Comparison of ENCODE assay signal across 22 cellular contexts in genomic region chr7:122438492-122438891, GRCh38.
"Had no signal": no experiment of that assay in that cellular context is flagged by ENCODE, and none has a peak within 500 bp of the region (broad histone marks: within the 10 kb centered on the region; RNA-seq: fewer than 3 reads in every experiment).

No MANE protein-coding gene starts in this region.

- H3K4me1 Mint-ChIP-seq: activated B cell treated with CpG ODN at 0.5 μM for 24 hours; immature natural killer cell; stimulated activated naive CD8-positive, alpha-beta T cell treated with anti-CD3 and anti-CD28 coated beads, Interleukin-15, amount 100 ng/mL, for 72 hours had no signal

- H3K4me1 ChIP-seq: left ventricle myocardium inferior, prostate gland had no signal

- H3K9me3 ChIP-seq: adrenal gland, left ventricle myocardium inferior, prostate gland, vagina had no signal

- H2AFZ ChIP-seq: hepatocyte had no signal

- ATAC-seq: activated naive CD4-positive, alpha-beta T cell treated with anti-CD3 and anti-CD28 coated beads, Interleukin-2, amount 50 U/mL, for 72 hours; right cardiac atrium; stimulated activated naive CD8-positive, alpha-beta T cell treated with anti-CD3 and anti-CD28 coated beads, Interleukin-15, amount 100 ng/mL, for 72 hours had no signal

- H3K36me3 ChIP-seq: adrenal gland, prostate gland, vagina had no signal

- H3K36me3 Mint-ChIP-seq: activated CD4-positive, alpha-beta memory T cell treated with anti-CD3 and anti-CD28 coated beads for 36 hours; activated naive CD4-positive, alpha-beta T cell treated with anti-CD3 and anti-CD28 coated beads, Interleukin-2, amount 50 U/mL, for 72 hours; immature natural killer cell had no signal

- H3K27me3 Mint-ChIP-seq: activated B cell treated with CpG ODN at 0.5 μM for 24 hours; activated CD4-positive, alpha-beta memory T cell treated with anti-CD3 and anti-CD28 coated beads for 36 hours; stimulated activated naive CD8-positive, alpha-beta T cell treated with anti-CD3 and anti-CD28 coated beads, Interleukin-15, amount 100 ng/mL, for 72 hours had no signal

- H3K4me2 ChIP-seq: hepatocyte had no signal

- DNase-seq: activated B cell treated with CpG ODN at 0.5 μM for 24 hours; activated CD4-positive, alpha-beta memory T cell treated with anti-CD3 and anti-CD28 coated beads for 36 hours; activated CD4-positive, alpha-beta T cell treated with anti-CD3 and anti-CD28 coated beads for 4 hours; activated gamma-delta T cell treated with Interleukin-2 at 50 U/mL for 16 hours; activated T-cell treated with anti-CD3 and anti-CD28 coated beads for 4 hours; adrenal gland; effector memory CD4-positive, alpha-beta T cell; immature natural killer cell; kidney glomerular epithelial cell; left ventricle myocardium inferior; mammary epithelial cell; nephron progenitor cell; right cardiac atrium; stimulated activated CD4-positive, alpha-beta T cell treated with anti-CD3 and anti-CD28 coated beads, Interleukin-2, amount 100 ng/mL, for 48 hours; stimulated activated naive CD8-positive, alpha-beta T cell treated with anti-CD3 and anti-CD28 coated beads, Interleukin-15, amount 100 ng/mL, for 72 hours; trophoblast cell had no signal

- H3K27me3 ChIP-seq: adrenal gland, hepatocyte, vagina had no signal

- H3K79me2 ChIP-seq: hepatocyte had no signal

- H3K4me3 Mint-ChIP-seq: activated B cell treated with CpG ODN at 0.5 μM for 24 hours; activated CD4-positive, alpha-beta memory T cell treated with anti-CD3 and anti-CD28 coated beads for 36 hours; activated T-helper 1 cell treated with anti-CD3 and anti-CD28 coated beads, Interleukin-12 subunit alpha, Interleukin-12 subunit beta, Interleukin-2, Interleukin-4 antibody, amounts not matched to agents 30 ng/mL and 10 ng/mL and 1 ng/mL, durations not matched to agents 14 hours and 24 hours and 36 hours; immature natural killer cell; nephron progenitor cell; stimulated activated naive CD8-positive, alpha-beta T cell treated with anti-CD3 and anti-CD28 coated beads, Interleukin-15, amount 100 ng/mL, for 72 hours had no signal

- H3K9me3 Mint-ChIP-seq: activated B cell treated with CpG ODN at 0.5 μM for 24 hours; activated T-helper 1 cell treated with anti-CD3 and anti-CD28 coated beads, Interleukin-12 subunit alpha, Interleukin-12 subunit beta, Interleukin-2, Interleukin-4 antibody, amounts not matched to agents 30 ng/mL and 10 ng/mL and 1 ng/mL, durations not matched to agents 14 hours and 24 hours and 36 hours; nephron progenitor cell had no signal

- H3K27ac Mint-ChIP-seq: activated B cell treated with CpG ODN at 0.5 μM for 24 hours; activated CD4-positive, alpha-beta memory T cell treated with anti-CD3 and anti-CD28 coated beads for 36 hours; activated naive CD4-positive, alpha-beta T cell treated with anti-CD3 and anti-CD28 coated beads, Interleukin-2, amount 50 U/mL, for 72 hours; activated T-helper 1 cell treated with anti-CD3 and anti-CD28 coated beads, Interleukin-12 subunit alpha, Interleukin-12 subunit beta, Interleukin-2, Interleukin-4 antibody, amounts not matched to agents 30 ng/mL and 10 ng/mL and 1 ng/mL, durations not matched to agents 14 hours and 24 hours and 36 hours; immature natural killer cell; nephron progenitor cell; stimulated activated naive CD8-positive, alpha-beta T cell treated with anti-CD3 and anti-CD28 coated beads, Interleukin-15, amount 100 ng/mL, for 72 hours had no signal

- H3K27ac ChIP-seq: adrenal gland, hepatocyte, left ventricle myocardium inferior, prostate gland, skin epidermis, vagina had no signal

- H3K4me3 ChIP-seq: adrenal gland, hepatocyte, left ventricle myocardium inferior, prostate gland, skin epidermis, vagina had no signal
